ENCODE assay signal across 11 cellular contexts in the genomic region with DNA sequence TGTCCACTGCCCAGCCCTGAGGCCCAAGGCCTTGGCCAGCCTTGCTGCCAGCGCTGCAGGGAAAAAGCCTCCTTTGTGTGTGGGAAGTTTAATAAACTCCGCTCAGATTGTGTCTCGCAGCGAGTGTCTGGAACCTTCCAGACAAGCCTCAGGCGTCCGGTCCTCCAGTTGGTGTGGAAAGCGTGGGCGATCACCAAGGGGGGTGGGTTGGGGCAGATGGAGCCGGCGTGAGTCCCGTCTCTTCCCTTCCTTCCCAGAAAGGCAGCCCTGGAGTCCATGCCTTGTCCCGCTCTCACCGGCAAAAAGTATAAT. TPM values are rescaled to one million over a fixed set of nuclear protein-coding genes. Genes with fewer than 3 reads are reported as not detected.
DNase-seq lines count a peak whose midpoint lies in the region; FAIRE-seq and TF ChIP-seq lines count a peak whose summit lies in the region.
"Had no signal": no experiment of that assay in that cellular context is flagged by ENCODE, and none has a peak within 500 bp of the region (broad histone marks: within the 10 kb centered on the region; RNA-seq: fewer than 3 reads in every experiment).

No MANE protein-coding gene starts in this region.

- H3K4me1 ChIP-seq in HEK293 (ENCODE audit: control insufficient read depth, insufficient read depth, low read length) = peaks cover 10% of the 10 kb centered on the region; the same call in 1 of the 2 replicates

- peak overlapping the region in 2 of 7 donors; percentile 13 to 55 for H3K27ac Mint-ChIP-seq in CD14-positive monocyte

- H3K4me3 ChIP-seq in HEK293 (ENCODE audit: low read depth, low read length) = no peak overlapping the region
- H3K4me3 ChIP-seq: GM23248, pancreas had no signal

- CTCF ChIA-PET in HEK293 (lab: Yijun Ruan, JAX) = interaction anchor here (0.7 to 1.8 kb wide), 2 partner anchors 8 to 12 kb away, joined by 3 to 5 read pairs; no protein-coding TSS in a partner anchor

- TF ChIP-seq CTCF in HEK293 (tag by site-specific recombination; IDR thresholded peaks at IDR 0.05) (no peak), CD14-positive monocyte (IDR thresholded peaks at IDR 0.05) (no peak)

- DNase-seq in caudate nucleus (lab: John Stamatoyannopoulos, UW) (peak in 49 of 61 donors; percentile 13 to 84 (median 51)), nucleus accumbens (lab: John Stamatoyannopoulos, UW) (peak in 48 of 56 donors; percentile 12 to 82 (median 54)), GM19239 (ENCODE audit: insufficient read length, low spot score) (no peak), CD14-positive monocyte (ENCODE audit: low spot score) (no peak)
- DNase-seq in activated effector memory CD4-positive, alpha-beta T cell treated with anti-CD3 and anti-CD28 coated beads, Interleukin-2, amount 50 U/mL, for 16 hours = no peak
- DNase-seq: activated CD4-positive, alpha-beta T cell treated with anti-CD3 and anti-CD28 coated beads, Interleukin-2, amount 50 U/mL, for 48 hours; GM23248; NCI-H1930 had no signal

- H3K27me3 Mint-ChIP-seq in CD14-positive monocyte (ENCODE audit: low read depth in 3 of 3) = no peaks in the 10 kb centered on the region

- FAIRE-seq in GM19239 (lab: Jason Lieb, UNC) = no peak
- FAIRE-seq: pancreas, RCC 7860 had no signal

- peaks cover 55% of the 10 kb centered on the region for H3K4me1 Mint-ChIP-seq in CD14-positive monocyte

- no peak overlapping the region for H3K4me3 Mint-ChIP-seq in CD14-positive monocyte

- H3K27ac ChIP-seq in HEK293 (ENCODE audit: extremely low read depth, low read depth, low read length) (peak overlapping the region; percentile 69), caudate nucleus (ENCODE audit: low read depth, low read length) (peak overlapping the region; percentile 90)
- H3K27ac ChIP-seq: GM23248 had no signal

- peaks cover 19 to 40% of the 10 kb centered on the region in 2 donors for H3K36me3 Mint-ChIP-seq in CD14-positive monocyte

- intact Hi-C loops in CD14-positive monocyte (cut with micrococcal nuclease) = no loop called here

- peaks cover 14 to 40% of the 10 kb centered on the region in 2 experiments; a peak in 2 of 3 replicates for H3K36me3 ChIP-seq in HEK293 (ENCODE audit: control insufficient read depth in 2 of 2, insufficient read depth in 1 of 2, low read length in 2 of 2)
- H3K36me3 ChIP-seq: pancreas had no signal

- no peaks in the 10 kb centered on the region for H3K9me3 Mint-ChIP-seq in CD14-positive monocyte

- POLR2A ChIA-PET in HEK293 (lab: Yijun Ruan, JAX) = no interaction called here

- H3K9me3 ChIP-seq in HEK293 (ENCODE audit: control insufficient read depth, insufficient read depth, low read depth, low read length) = no peaks in the 10 kb centered on the region
- H3K9me3 ChIP-seq: pancreas had no signal

TF ChIP-seq in HEK293, 187 proteins besides CTCF, POLR2A, EP300 and RAD21:
- TF ChIP-seq ZFHX2 (tag by site-specific recombination; conservative IDR thresholded peaks at IDR 0.05) (0 out of 2 replicates have a peak, but pooled peaks have one; percentile 5), YY1 (tag by site-specific recombination; IDR thresholded peaks at IDR 0.05) (no peak)

RNA-seq across cellular contexts. Expression of a gene that starts 4.6 kb away (rescaled TPM):
- polyA plus RNA-seq in CD14-positive monocyte = 10 to 100 TPM in 1 of 2 donors, 1 to 10 TPM in 1; 6.2 to 15.4 TPM

RNA-seq across cellular contexts. Expression of a gene that starts 27.6 kb away (rescaled TPM):
- not detected for polyA plus RNA-seq in CD14-positive monocyte

RNA-seq across cellular contexts. Expression of a gene that starts 31.4 kb away (rescaled TPM):
- 100 to 1,000 TPM; 143 to 160 TPM for polyA plus RNA-seq in CD14-positive monocyte

RNA-seq across cellular contexts. Expression of a gene that starts 36.1 kb away (rescaled TPM):
- polyA plus RNA-seq in CD14-positive monocyte = 1 to 10 TPM in 1 of 2 donors, under 1 TPM in 1; 0.71 to 2.6 TPM

RNA-seq across cellular contexts. Expression of a gene that starts 38.2 kb away (rescaled TPM):
- polyA plus RNA-seq in CD14-positive monocyte = 10 to 100 TPM in 1 of 2 donors, 1 to 10 TPM in 1; 5.6 to 11.0 TPM

Comparison
In these comparisons a context has a peak if more than half of its experiments do, and no peak if none do; other contexts are left out.
1. DNase-seq: peak in caudate nucleus (49 of 61) and nucleus accumbens (48 of 56); none in activated effector memory CD4-positive, alpha-beta T cell treated with anti-CD3 and anti-CD28 coated beads, Interleukin-2, amount 50 U/mL, for 16 hours (single experiment), GM19239 (single experiment) and CD14-positive monocyte (single experiment).